ENCODE assay signal across 9 cellular contexts in genomic region chr11:67648140-67648795, GRCh38. TPM values are rescaled to one million over a fixed set of nuclear protein-coding genes. Genes with fewer than 3 reads are reported as not detected.
DNase-seq lines count a peak whose midpoint lies in the region; ATAC-seq and TF ChIP-seq lines count a peak whose summit lies in the region.
"Had no signal": no experiment of that assay in that cellular context is flagged by ENCODE, and none has a peak within 500 bp of the region (broad histone marks: within the 10 kb centered on the region; RNA-seq: fewer than 3 reads in every experiment).

No MANE protein-coding gene starts in this region.

- no peak overlapping the region for H4K8ac ChIP-seq in trophoblast cell (ENCODE audit: low read depth, low read length)

- intact Hi-C loops in psoas muscle (cut with DNase I) = no loop called here

- CTCF ChIA-PET in GM10248 (lab: Yijun Ruan, JAX) = interaction anchor here (0.9 to 10.1 kb wide), 12 partner anchors 10 to 257 kb away, joined by 3 to 142 read pairs (median 5); partner anchors contain the start of genes NUDT8, RAD9A and TBX10

- no peaks in the 10 kb centered on the region for H3F3A ChIP-seq in GM23248 (ENCODE audit: insufficient read depth)

- TF ChIP-seq CTCF in GM10248 (IDR thresholded peaks at IDR 0.05; ENCODE audit: control extremely low read depth, extremely low read depth, low read depth, missing control alignments) (peak; percentile 51), psoas muscle (IDR thresholded peaks at IDR 0.05) (no peak)

- H3K4ac ChIP-seq in trophoblast cell (ENCODE audit: low read depth, low read length) = no peak overlapping the region

- no peak overlapping the region for H2BK5ac ChIP-seq in trophoblast cell (ENCODE audit: low read depth, low read length, poor library complexity)

- DNase-seq in GM10248 (ENCODE audit: extremely low spot score) (peak; percentile 79), GM23248 (peak; percentile 22), NOMO-1 treated with DMSO at 0.1 percent for 48 hours (lab: John Stamatoyannopoulos, UW; ENCODE audit: unreplicated experiment) (peak; percentile 75), trophoblast cell (peak; percentile 26 to 68), psoas muscle (no peak), hepatic stellate cell (ENCODE audit: low spot score) (no peak), OCI-M2 (lab: John Stamatoyannopoulos, UW; ENCODE audit: unreplicated experiment) (no peak)
- peak; percentile 46 for DNase-seq in activated naive CD4-positive, alpha-beta T cell treated with Interleukin-2 at 50 U/mL for 16 hours

- H3K9ac ChIP-seq in GM23248 (no peak overlapping the region), trophoblast cell (ENCODE audit: low read length) (no peak overlapping the region)

- no peak overlapping the region for H4K91ac ChIP-seq in trophoblast cell (ENCODE audit: low read depth, low read length)

- no peaks in the 10 kb centered on the region for H3K79me1 ChIP-seq in trophoblast cell (ENCODE audit: low read length)

- H3K79me2 ChIP-seq in GM23248 (ENCODE audit: insufficient read depth) (no peaks in the 10 kb centered on the region), trophoblast cell (ENCODE audit: control insufficient read depth, insufficient read depth, low read length, poor library complexity) (no peaks in the 10 kb centered on the region)

- H3K9me2 ChIP-seq in GM23248 (ENCODE audit: insufficient read depth) = no peaks in the 10 kb centered on the region

- H3K4me3 ChIP-seq in GM23248 (no peak overlapping the region), trophoblast cell (ENCODE audit: low read depth, low read length) (no peak overlapping the region), psoas muscle (no peak overlapping the region)

- POLR2A ChIA-PET in GM10248 (lab: Yijun Ruan, JAX) = interaction anchor here (0.6 kb wide), 1 partner anchor 808 kb away, joined by 7 read pairs; no protein-coding TSS in a partner anchor

- H4K12ac ChIP-seq in trophoblast cell (ENCODE audit: low read depth, low read length) = no peak overlapping the region

- no peak overlapping the region for H2BK12ac ChIP-seq in trophoblast cell (ENCODE audit: low read length)

- H3K9me3 ChIP-seq in GM23248 (ENCODE audit: low read depth) (no peaks in the 10 kb centered on the region), trophoblast cell (ENCODE audit: insufficient read depth, low read depth, low read length) (peaks cover 4% of the 10 kb centered on the region), psoas muscle (no peaks in the 10 kb centered on the region)

- in situ Hi-C loops in GM23248 (cut with MboI) = no loop called here

- no peak overlapping the region for H3K23ac ChIP-seq in trophoblast cell (ENCODE audit: low read length)

- H3K14ac ChIP-seq in trophoblast cell (ENCODE audit: low read length) = no peak overlapping the region

- H3K27me3 ChIP-seq in GM23248 (replicated peaks; ENCODE audit: insufficient read depth) = no peaks in the 10 kb centered on the region
- no peaks in the 10 kb centered on the region for H3K27me3 ChIP-seq in trophoblast cell (ENCODE audit: insufficient read depth, low read length)
- H3K27me3 ChIP-seq in psoas muscle (ENCODE audit: insufficient read depth in 3 of 3, low read length in 2 of 3) = peaks cover 0 to 24% (median 6%) of the 10 kb centered on the region in 3 donors

- WGBS in GM23248 (ENCODE audit: low coverage in 1 of 2, low lambda C conversion rate in 2 of 2, missing lambda C conversion rate in 2 of 2), 2 experiments = 30 to 38% methylated on average over 10 to 12 of the region's 12 CpGs
- WGBS in trophoblast cell (ENCODE audit: extremely low coverage, insufficient coverage, insufficient read length) = no CpG with 5 or more reads among the region's 12 CpGs
- WGBS in psoas muscle, 3 donors = 56 to 72% (median 62%) methylated on average over 12 of the region's 12 CpGs

- no peaks in the 10 kb centered on the region for H3K4me1 ChIP-seq in GM23248 (ENCODE audit: insufficient read depth)
- no peaks in the 10 kb centered on the region for H3K4me1 ChIP-seq in trophoblast cell (ENCODE audit: control insufficient read depth in 1 of 2, insufficient read depth in 2 of 2, low read length in 2 of 2)
- no peaks in the 10 kb centered on the region for H3K4me1 ChIP-seq in psoas muscle

- H2BK120ac ChIP-seq in trophoblast cell (ENCODE audit: insufficient read depth, low read length, poor library complexity) = no peak overlapping the region

- no peak overlapping the region for H3K4me2 ChIP-seq in GM23248 (ENCODE audit: unreplicated experiment)
- H3K4me2 ChIP-seq in trophoblast cell (ENCODE audit: low read length) = no peak overlapping the region

- no peaks in the 10 kb centered on the region for H3K36me3 ChIP-seq in GM23248 (ENCODE audit: low read depth)
- H3K36me3 ChIP-seq in trophoblast cell (ENCODE audit: control insufficient read depth in 1 of 2, insufficient read depth in 2 of 2, low read length in 2 of 2) = no peaks in the 10 kb centered on the region
- H3K36me3 ChIP-seq in psoas muscle (ENCODE audit: insufficient read depth in 1 of 2, low read depth in 1 of 2) = no peaks in the 10 kb centered on the region

- no peak overlapping the region for H2AK5ac ChIP-seq in trophoblast cell (ENCODE audit: low read length)

- H3K27ac ChIP-seq in GM23248 = no peak overlapping the region
- no peak overlapping the region for H3K27ac ChIP-seq in trophoblast cell (ENCODE audit: low read depth, low read length)
- no peak overlapping the region for H3K27ac ChIP-seq in psoas muscle

- ATAC-seq in psoas muscle = no peak

- H4K20me1 ChIP-seq in GM23248 (ENCODE audit: insufficient read depth) = no peaks in the 10 kb centered on the region

- H2AFZ ChIP-seq in GM23248 (no peak overlapping the region), trophoblast cell (ENCODE audit: insufficient read depth, low read length, poor library complexity) (no peak overlapping the region)

- H3K18ac ChIP-seq in trophoblast cell (ENCODE audit: low read length) = no peak overlapping the region

RNA-seq across cellular contexts. Expression of gene ACY3, which starts 2.3 kb away (rescaled TPM):
- total RNA-seq in GM23248 (2014; rRNA removed; shearing (Covaris generic)) = not detected in 2 replicates
- polyA plus RNA-seq in GM23248 (2016; fragmentation: Nextera tagmentation; extraction: Ambion mirVana) (not detected in 2 replicates), psoas muscle (under 1 TPM in 1 of 3 donors, not detected in 2; 0.04 TPM)
- not detected in 2 replicates for polyA plus RNA-seq in trophoblast cell (2013)
- not detected for total RNA-seq in psoas muscle
- total RNA-seq: T-helper 1 cell treated with Interleukin-12 subunit alpha and Interleukin-12 subunit beta and Interleukin-4 antibody, amounts not matched to agents 30 ng/mL and 1 ng/mL, for 36 hours had no signal

RNA-seq across cellular contexts. Expression of gene TBX10, which starts 8.7 kb away (rescaled TPM):
- total RNA-seq in GM23248 (2014; rRNA removed; shearing (Covaris generic)) = not detected in 2 replicates
- not detected in 2 replicates for polyA plus RNA-seq in GM23248 (2016; fragmentation: Nextera tagmentation; extraction: Ambion mirVana)
- polyA plus RNA-seq in trophoblast cell (2013) = not detected in 2 replicates
- total RNA-seq in psoas muscle = not detected
- polyA plus RNA-seq in psoas muscle = under 1 TPM in 1 of 3 donors, not detected in 2; 0.01 TPM
- total RNA-seq: T-helper 1 cell treated with Interleukin-12 subunit alpha and Interleukin-12 subunit beta and Interleukin-4 antibody, amounts not matched to agents 30 ng/mL and 1 ng/mL, for 36 hours had no signal

RNA-seq across cellular contexts. Expression of gene NUDT8, which starts 18.5 kb away (rescaled TPM):
- 2.0 and 4.8 TPM in 2 replicates for total RNA-seq in GM23248 (2014; rRNA removed; shearing (Covaris generic))
- polyA plus RNA-seq in GM23248 (2016; fragmentation: Nextera tagmentation; extraction: Ambion mirVana) = 4.1 TPM in 2 replicates
- 7.4 and 7.6 TPM in 2 replicates for polyA plus RNA-seq in trophoblast cell (2013)
- total RNA-seq in psoas muscle = 10 to 100 TPM; 19.0 to 37.0 (median 31.8) TPM
- polyA plus RNA-seq in psoas muscle = 10 to 100 TPM; 28.5 to 52.2 (median 48.9) TPM

RNA-seq across cellular contexts. Expression of gene ALDH3B2, which starts 26.2 kb away (rescaled TPM):
- total RNA-seq in GM23248 (2014; rRNA removed; shearing (Covaris generic)) = not detected in 2 replicates
- polyA plus RNA-seq in GM23248 (2016; fragmentation: Nextera tagmentation; extraction: Ambion mirVana) (not detected in 2 replicates), psoas muscle (not detected)
- 5.8 and 6.9 TPM in 2 replicates for polyA plus RNA-seq in trophoblast cell (2013)
- total RNA-seq in psoas muscle = not detected
- total RNA-seq: T-helper 1 cell treated with Interleukin-12 subunit alpha and Interleukin-12 subunit beta and Interleukin-4 antibody, amounts not matched to agents 30 ng/mL and 1 ng/mL, for 36 hours had no signal

RNA-seq across cellular contexts. Expression of gene NDUFV1, which starts 41.5 kb away (rescaled TPM):
- 168 and 209 TPM in 2 replicates for total RNA-seq in GM23248 (2014; rRNA removed; shearing (Covaris generic))
- polyA plus RNA-seq in GM23248 (2016; fragmentation: Nextera tagmentation; extraction: Ambion mirVana) = 136 TPM in 2 replicates
- 61.7 and 64.8 TPM in 2 replicates for polyA plus RNA-seq in trophoblast cell (2013)
- total RNA-seq in psoas muscle = 100 to 1,000 TPM; 250 to 413 (median 364) TPM
- polyA plus RNA-seq in psoas muscle = 100 to 1,000 TPM; 248 to 340 (median 287) TPM

Comparison
In these comparisons a context has a peak if more than half of its experiments do, and no peak if none do; other contexts are left out.
1. DNase-seq: peak in GM10248 (single experiment), GM23248 (single experiment), NOMO-1 treated with DMSO at 0.1 percent for 48 hours (single experiment), activated naive CD4-positive, alpha-beta T cell treated with Interleukin-2 at 50 U/mL for 16 hours (single experiment) and trophoblast cell (2 of 2); none in psoas muscle (0 of 2), hepatic stellate cell (single experiment) and OCI-M2 (single experiment).